ENCODE assay signal across 8 cellular contexts in the genomic region with DNA sequence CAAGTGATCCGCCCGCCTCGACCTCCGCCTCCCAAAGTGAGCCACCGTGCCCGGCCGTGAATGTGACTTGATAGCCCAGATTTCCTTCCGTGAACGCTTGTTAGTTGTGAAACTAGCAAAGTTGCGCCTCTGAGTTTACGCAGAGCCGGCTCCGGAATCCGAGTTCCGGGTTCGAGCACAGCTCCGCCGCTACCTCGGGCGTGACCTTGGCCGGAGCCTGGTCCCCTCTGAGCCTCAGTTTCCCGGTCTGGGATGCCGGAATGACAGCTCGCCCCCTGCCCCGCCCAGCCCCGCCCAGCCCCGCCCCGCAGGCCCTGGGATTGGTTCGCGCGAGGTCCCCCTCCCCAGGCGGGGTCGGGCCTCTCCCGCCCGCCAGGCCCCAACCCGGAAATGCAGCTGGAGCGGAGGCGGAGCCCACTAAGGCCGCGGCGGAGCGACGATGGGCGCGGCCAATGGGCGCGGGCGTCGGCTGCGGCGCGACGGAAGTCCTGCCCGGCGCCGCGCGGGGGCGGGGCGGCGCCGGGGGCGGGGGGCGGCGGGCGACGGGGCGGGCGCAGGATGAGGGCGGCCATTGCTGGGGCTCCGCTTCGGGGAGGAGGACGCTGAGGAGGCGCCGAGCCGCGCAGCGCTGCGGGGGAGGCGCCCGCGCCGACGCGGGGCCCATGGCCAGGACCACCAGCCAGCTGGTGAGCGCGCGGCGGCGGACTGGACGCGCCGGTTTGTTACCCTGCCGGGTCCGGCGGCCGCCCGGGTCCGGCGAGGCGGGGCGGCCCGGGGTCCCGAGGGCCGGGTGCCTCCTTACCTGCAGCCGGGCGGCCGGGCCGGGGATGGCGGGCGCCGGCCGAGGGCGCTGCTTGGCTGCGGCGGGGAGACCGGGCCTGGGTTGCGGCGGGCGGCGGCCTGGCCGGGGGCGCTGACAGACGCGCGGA. TPM values are rescaled to one million over a fixed set of nuclear protein-coding genes. Genes with fewer than 3 reads are reported as not detected.
DNase-seq lines count a peak whose midpoint lies in the region; ATAC-seq and TF ChIP-seq lines count a peak whose summit lies in the region.

A gene (plus strand): TSS at position 571 of the 929 bp plus-strand sequence. CDS start 92 bp downstream, at position 663.

- H2AFZ ChIP-seq in DND-41 (ENCODE audit: low read depth, low read length) = peak within 1 kb of the TSS; percentile 88
- peak within 1 kb of the TSS; percentile 91; the same call in 1 of the 2 replicates for H2AFZ ChIP-seq in GM23338
- peak within 1 kb of the TSS; percentile 76 for H2AFZ ChIP-seq in fibroblast of lung (ENCODE audit: low read length)

- H3K9ac ChIP-seq in DND-41 (ENCODE audit: low read depth, low read length) (peak within 1 kb of the TSS; percentile 68), fibroblast of lung (ENCODE audit: insufficient read depth, low read length) (peak within 1 kb of the TSS; percentile 81)

- H3K4me1 ChIP-seq in DND-41 (ENCODE audit: insufficient read depth, low read length) (peaks cover 40% of the 10 kb centered on the region), GM23338 (ENCODE audit: insufficient read depth) (no peaks in the 10 kb centered on the region; the same call in 1 of the 2 replicates), fibroblast of lung (ENCODE audit: control insufficient read depth, extremely low read depth, insufficient read depth, low read length) (peaks cover 27% of the 10 kb centered on the region)

- H3K27ac Mint-ChIP-seq in GM23338 = peak within 1 kb of the TSS; percentile 71; the same call in 1 of the 2 replicates
- H3K27ac Mint-ChIP-seq in natural killer cell = peak within 1 kb of the TSS; percentile 85 to 89

- intact Hi-C loops in natural killer cell (cut with micrococcal nuclease) = no loop called here

- H3K36me3 Mint-ChIP-seq in GM23338 (ENCODE audit: low read depth) (peaks cover 5% of the 10 kb centered on the region; the same call in 2 of the 3 replicates), natural killer cell (no peaks in the 10 kb centered on the region)

- H3F3A ChIP-seq in GM23338 (replicated peaks; ENCODE audit: low read depth) = 0 out of 2 replicates have a peak, but pooled peaks cover 3% of the 10 kb centered on the region

- peaks cover 10% of the 10 kb centered on the region for H3K27me3 Mint-ChIP-seq in GM23338 (ENCODE audit: insufficient read depth, low read depth, poor library complexity)
- no peaks in the 10 kb centered on the region for H3K27me3 Mint-ChIP-seq in natural killer cell (ENCODE audit: low read depth in 2 of 2)

- no peaks in the 10 kb centered on the region for H3K27me3 ChIP-seq in DND-41 (ENCODE audit: insufficient read depth, low read length, poor library complexity)
- peaks cover 5% of the 10 kb centered on the region; the same call in 1 of the 2 replicates for H3K27me3 ChIP-seq in GM23338 (ENCODE audit: insufficient read depth)
- H3K27me3 ChIP-seq in fibroblast of lung (ENCODE audit: control insufficient read depth, insufficient read depth, low read length) = no peaks in the 10 kb centered on the region

- H3K9me3 ChIP-seq in DND-41 (ENCODE audit: insufficient read depth, low read length, severe bottlenecking) = no peaks in the 10 kb centered on the region
- H3K9me3 ChIP-seq in fibroblast of lung (ENCODE audit: control insufficient read depth, insufficient read depth, low read depth, low read length) = no peaks in the 10 kb centered on the region

- H3K27ac ChIP-seq in DND-41 (ENCODE audit: low read length) (peak within 1 kb of the TSS; percentile 66), GM23338 (ENCODE audit: low read depth) (no peak within 1 kb of the TSS), fibroblast of lung (ENCODE audit: insufficient read depth, low read length) (peak within 1 kb of the TSS; percentile 86)

- peak; percentile 97 for DNase-seq in DND-41
- peak; percentile 96 for DNase-seq in GM23338 (ENCODE audit: low spot score)
- DNase-seq in Kasumi-1 (lab: John Stamatoyannopoulos, UW) = peak; percentile 48 to 67
- DNase-seq in RPMI8226 = peak; percentile 99
- peak; percentile 81 to 94 for DNase-seq in activated T-helper 1 cell treated with anti-CD3 and anti-CD28 coated beads, Interleukin-2, amount 50 U/mL, for 16 hours (ENCODE audit: low read depth in 1 of 2, low spot score in 1 of 2)
- DNase-seq in fibroblast of lung (ENCODE audit: low read depth in 2 of 2) = peak; percentile 93
- DNase-seq in natural killer cell = peak; percentile 92
- DNase-seq in stimulated activated naive CD4-positive, alpha-beta T cell (lab: John Stamatoyannopoulos, UW) = peak; percentile 88 to 95 (median 92)

- TF ChIP-seq CTCF in DND-41 (IDR thresholded peaks at IDR 0.05; ENCODE audit: borderline replicate concordance, extremely low read depth, low read length, poor library complexity, severe bottlenecking) (no peak), GM23338 (conservative IDR thresholded peaks at IDR 0.05; ENCODE audit: low read depth in 2 of 2) (no peak), fibroblast of lung (conservative IDR thresholded peaks at IDR 0.05 in 1 of 2, IDR thresholded peaks at IDR 0.05 in 1 of 2; ENCODE audit: low read depth in 1 of 2, low read length in 2 of 2) (no peak), natural killer cell (IDR thresholded peaks at IDR 0.05) (no peak)

- H3K9me3 Mint-ChIP-seq in GM23338 (peaks cover 3% of the 10 kb centered on the region; the same call in 1 of the 3 replicates), natural killer cell (no peaks in the 10 kb centered on the region)

- H3K36me3 ChIP-seq in DND-41 (ENCODE audit: insufficient read depth, low read length) (peaks cover 3% of the 10 kb centered on the region; the same call in 1 of the 2 replicates), GM23338 (ENCODE audit: insufficient read depth) (no peaks in the 10 kb centered on the region), fibroblast of lung (ENCODE audit: control insufficient read depth, insufficient read depth, low read length) (no peaks in the 10 kb centered on the region)

- peaks cover 13% of the 10 kb centered on the region for H3K4me1 Mint-ChIP-seq in GM23338
- peaks cover 36 to 40% of the 10 kb centered on the region in 2 donors for H3K4me1 Mint-ChIP-seq in natural killer cell

- peaks cover 19% of the 10 kb centered on the region; the same call in 1 of the 2 replicates for H4K20me1 ChIP-seq in DND-41 (ENCODE audit: insufficient read depth, low read length)
- H4K20me1 ChIP-seq in GM23338 (replicated peaks; ENCODE audit: insufficient read depth) = peaks cover 6% of the 10 kb centered on the region; the same call in 1 of the 2 replicates
- no peaks in the 10 kb centered on the region for H4K20me1 ChIP-seq in fibroblast of lung (ENCODE audit: control insufficient read depth, extremely low read depth, insufficient read depth, low read length)

- H3K4me3 ChIP-seq in DND-41 (ENCODE audit: low read depth in 1 of 2, low read length in 2 of 2) (peak within 1 kb of the TSS; percentile 43 to 92; a peak in 3 of 4 replicates), GM23338 (peak within 1 kb of the TSS; percentile 58), fibroblast of lung (replicated peaks in 1 of 4; ENCODE audit: control extremely low read depth in 1 of 4, insufficient read depth in 1 of 4, low read depth in 3 of 4, low read length in 4 of 4) (peak within 1 kb of the TSS; percentile 68 to 72 (median 70))

- H3K9me2 ChIP-seq in GM23338 (ENCODE audit: insufficient read depth) = no peaks in the 10 kb centered on the region

- peak; percentile 93 for ATAC-seq in DND-41 (ENCODE audit: insufficient read depth, low read depth)
- ATAC-seq in GM23338 = peak; percentile 82
- peak; percentile 84 to 96 (median 87) for ATAC-seq in natural killer cell

- H3K4me3 Mint-ChIP-seq in GM23338 (peak within 1 kb of the TSS; percentile 77), natural killer cell (peak within 1 kb of the TSS; percentile 86)

- H3K4me2 ChIP-seq in DND-41 (ENCODE audit: insufficient read depth, low read length) (peak within 1 kb of the TSS; percentile 79), GM23338 (peak within 1 kb of the TSS; percentile 81), fibroblast of lung (ENCODE audit: extremely low read depth, insufficient read depth, low read length) (peak within 1 kb of the TSS; percentile 82)

- H3K79me2 ChIP-seq in DND-41 (ENCODE audit: insufficient read depth, low read length) = peaks cover 37% of the 10 kb centered on the region
- peaks cover 33% of the 10 kb centered on the region for H3K79me2 ChIP-seq in GM23338 (replicated peaks; ENCODE audit: insufficient read depth)
- peaks cover 33% of the 10 kb centered on the region for H3K79me2 ChIP-seq in fibroblast of lung (ENCODE audit: control insufficient read depth, insufficient read depth, low read length)

TF ChIP-seq in GM23338, 12 proteins besides CTCF, POLR2A, EP300 and RAD21:
- TF ChIP-seq STAT1 (IDR thresholded peaks at IDR 0.05; ENCODE audit: unreplicated experiment) (no peak), POLR2AphosphoS5 (IDR thresholded peaks at IDR 0.05; ENCODE audit: low read depth) (peak; percentile 48; the same call in 1 of the 2 replicates)

RNA-seq across cellular contexts. Expression of the gene that starts here (rescaled TPM):
- 24.9 and 25.8 TPM in 2 replicates for total RNA-seq in GM23338 (2014; rRNA removed; shearing (Covaris generic))
- 13.1 and 19.3 TPM in 2 replicates for polyA plus RNA-seq in GM23338 (2016; fragmentation: Nextera tagmentation; extraction: Ambion mirVana)
- total RNA-seq in fibroblast of lung = 17.7 and 25.9 TPM in 2 replicates
- 30.7 and 32.1 TPM in 2 replicates for polyA plus RNA-seq in fibroblast of lung
- polyA plus RNA-seq in fibroblast of lung (2012) = 14.9 and 15.9 TPM in 2 replicates
- polyA minus RNA-seq in fibroblast of lung (ENCODE audit: low replicate concordance) = 22.7 and 30.4 TPM in 2 replicates
- total RNA-seq in natural killer cell = 10 to 100 TPM; 63.1 to 80.7 (median 73.5) TPM
